In the genomic region with DNA sequence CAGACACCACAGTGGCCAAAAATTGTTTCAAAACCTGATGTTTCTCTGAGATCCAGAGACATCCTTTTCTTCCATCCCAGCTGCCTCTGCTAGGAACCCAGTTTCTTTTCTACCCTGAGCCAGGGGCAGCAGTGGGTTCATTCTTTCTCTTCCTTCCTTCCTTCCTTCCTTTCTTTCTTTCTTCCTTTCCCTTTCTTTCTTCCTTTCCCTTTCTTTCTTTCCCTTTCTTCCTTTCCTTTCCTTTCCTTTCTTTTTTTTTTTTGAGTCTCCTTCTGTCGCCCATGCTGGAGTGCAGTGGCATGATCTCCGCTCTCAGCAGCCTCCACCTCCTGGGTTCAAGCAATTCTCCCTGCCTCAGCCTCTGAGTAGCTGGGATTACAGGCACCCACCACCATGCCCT, we compare ENCODE assay signal across 26 cellular contexts.
"Had no signal": no experiment of that assay in that cellular context is flagged by ENCODE, and none has a peak within 500 bp of the region (broad histone marks: within the 10 kb centered on the region; RNA-seq: fewer than 3 reads in every experiment).

No MANE protein-coding gene starts in this region.

- H3K4me3 ChIP-seq: left ventricle myocardium inferior, lung, neural progenitor cell, right atrium auricular region, right lobe of liver, smooth muscle cell, tibial nerve, uterus had no signal

- H3K27me3 ChIP-seq: neural progenitor cell, neutrophil, right atrium auricular region, right lobe of liver, tibial nerve, uterus had no signal

- H3K9me3 Mint-ChIP-seq: mesothelial cell of epicardium; naive B cell; natural killer cell; nephron progenitor cell; neural progenitor cell; stimulated activated memory B cell treated with anti-CD40 and anti-IgM and Interleukin-4, amounts not matched to agents 10 μg/mL and 1 μg/mL and 100 μg/mL, for 72 hours; stimulated activated naive CD8-positive, alpha-beta T cell treated with anti-CD3 and anti-CD28 coated beads, Interleukin-15, amount 100 ng/mL, for 72 hours; type B pancreatic cell had no signal

- DNase-seq: islet precursor cell; left ventricle myocardium inferior; mesendoderm; naive B cell; natural killer cell; nephron progenitor cell; occipital lobe; right lobe of liver; stimulated activated CD4-positive, alpha-beta T cell treated with anti-CD3 and anti-CD28 coated beads, Interleukin-1b, Interleukin-23, amount 100 ng/mL, for 48 hours; stimulated activated CD4-positive, alpha-beta T cell treated with anti-CD3 and anti-CD28 coated beads, Interleukin-2, amount 100 ng/mL, for 48 hours; stimulated activated CD4-positive, alpha-beta T cell treated with anti-CD3 and anti-CD28 coated beads, Interleukin-4, amount 100 ng/mL, for 4 hours; stimulated activated CD8-positive, alpha-beta memory T cell treated with anti-CD3 and anti-CD28 coated beads, Interleukin-4, amount 100 ng/mL, for 48 hours; stimulated activated naive CD4-positive, alpha-beta T cell treated with Interleukin-2 at 50 U/mL for 16 hours; stimulated activated naive CD8-positive, alpha-beta T cell treated with anti-CD3 and anti-CD28 coated beads, Interleukin-15, amount 100 ng/mL, for 72 hours; substantia nigra; uterus had no signal

- H2AFZ ChIP-seq: neural progenitor cell, parathyroid adenoma had no signal

- H3K4me3 Mint-ChIP-seq: mesothelial cell of epicardium; naive B cell; natural killer cell; nephron progenitor cell; stimulated activated memory B cell treated with anti-CD40 and anti-IgM and Interleukin-4, amounts not matched to agents 10 μg/mL and 1 μg/mL and 100 μg/mL, for 72 hours; stimulated activated naive CD8-positive, alpha-beta T cell treated with anti-CD3 and anti-CD28 coated beads, Interleukin-15, amount 100 ng/mL, for 72 hours; type B pancreatic cell had no signal

- H3K9me3 ChIP-seq: left ventricle myocardium inferior, neutrophil, right atrium auricular region, right lobe of liver, tibial nerve, uterus had no signal

- H3K27ac Mint-ChIP-seq: mesothelial cell of epicardium; natural killer cell; nephron progenitor cell; neural progenitor cell; stimulated activated memory B cell treated with anti-CD40 and anti-IgM and Interleukin-4, amounts not matched to agents 10 μg/mL and 1 μg/mL and 100 μg/mL, for 72 hours; stimulated activated naive CD8-positive, alpha-beta T cell treated with anti-CD3 and anti-CD28 coated beads, Interleukin-15, amount 100 ng/mL, for 72 hours; type B pancreatic cell had no signal

- H3K4me1 ChIP-seq: neural progenitor cell, parathyroid adenoma, right atrium auricular region, tibial nerve, uterus had no signal

- H3K36me3 Mint-ChIP-seq: mesothelial cell of epicardium; naive B cell; natural killer cell; neural progenitor cell; stimulated activated memory B cell treated with anti-CD40 and anti-IgM and Interleukin-4, amounts not matched to agents 10 μg/mL and 1 μg/mL and 100 μg/mL, for 72 hours; type B pancreatic cell had no signal

- ATAC-seq: natural killer cell; right lobe of liver; stimulated activated memory B cell treated with anti-CD40 and anti-IgM and Interleukin-4, amounts not matched to agents 10 μg/mL and 1 μg/mL and 100 μg/mL, for 72 hours; stimulated activated naive CD8-positive, alpha-beta T cell treated with anti-CD3 and anti-CD28 coated beads, Interleukin-15, amount 100 ng/mL, for 72 hours had no signal

- H3K27ac ChIP-seq: left ventricle myocardium inferior, neural progenitor cell, neutrophil, parathyroid adenoma, right atrium auricular region, right lobe of liver, tibial nerve, uterus had no signal

- H3K79me2 ChIP-seq: parathyroid adenoma had no signal

- H3K4me1 Mint-ChIP-seq: mesothelial cell of epicardium; naive B cell; natural killer cell; nephron progenitor cell; neural progenitor cell; stimulated activated memory B cell treated with anti-CD40 and anti-IgM and Interleukin-4, amounts not matched to agents 10 μg/mL and 1 μg/mL and 100 μg/mL, for 72 hours; stimulated activated naive CD8-positive, alpha-beta T cell treated with anti-CD3 and anti-CD28 coated beads, Interleukin-15, amount 100 ng/mL, for 72 hours had no signal

- H3K4me2 ChIP-seq: neural progenitor cell, smooth muscle cell had no signal

- H3K9ac ChIP-seq: neural progenitor cell, parathyroid adenoma had no signal

- H3K36me3 ChIP-seq: left ventricle myocardium inferior, neural progenitor cell, neutrophil, right atrium auricular region, right lobe of liver, tibial nerve, uterus had no signal

- H3K27me3 Mint-ChIP-seq: stimulated activated memory B cell treated with anti-CD40 and anti-IgM and Interleukin-4, amounts not matched to agents 10 μg/mL and 1 μg/mL and 100 μg/mL, for 72 hours; stimulated activated naive CD8-positive, alpha-beta T cell treated with anti-CD3 and anti-CD28 coated beads, Interleukin-15, amount 100 ng/mL, for 72 hours had no signal
